ENCODE assay signal across 11 cellular contexts in the genomic region with DNA sequence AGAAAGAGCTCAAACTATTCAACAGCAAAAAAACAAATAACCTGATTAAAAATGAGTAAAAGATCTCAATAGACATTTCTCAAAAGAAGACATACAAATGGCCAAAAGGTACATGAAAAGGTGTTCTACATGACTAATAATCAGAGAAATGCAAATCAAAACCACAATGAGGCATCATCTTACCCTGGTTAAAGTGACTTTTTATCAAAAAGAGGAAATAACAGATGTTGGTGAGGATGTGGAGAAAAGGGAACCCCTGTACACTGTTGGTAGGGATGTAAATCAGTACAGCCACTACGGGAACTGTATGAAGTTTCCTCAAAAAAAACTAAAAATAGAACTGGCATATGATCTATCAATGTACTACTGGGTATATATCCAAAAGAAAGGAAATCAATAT.
A peak's percentile ranks its signal among the peaks of the same experiment; 100 is the strongest.
DNase-seq lines count a peak whose midpoint lies in the region; ATAC-seq lines count a peak whose summit lies in the region.
"Had no signal": no experiment of that assay in that cellular context is flagged by ENCODE, and none has a peak within 500 bp of the region (broad histone marks: within the 10 kb centered on the region; RNA-seq: fewer than 3 reads in every experiment).

No MANE protein-coding gene starts in this region.

- ATAC-seq in GM18870 (IDR thresholded peaks at IDR 0.05; ENCODE audit: unreplicated experiment) (peak; percentile 93), GM21825 (IDR thresholded peaks at IDR 0.05; ENCODE audit: unreplicated experiment) (peak; percentile 94), HG03460 (IDR thresholded peaks at IDR 0.05; ENCODE audit: unreplicated experiment) (peak; percentile 82)

- DNase-seq in germinal center (ENCODE audit: low spot score), result peak; percentile 36
- no peak for DNase-seq in activated CD8-positive, alpha-beta memory T cell treated with anti-CD3 and anti-CD28 coated beads, Interleukin-2, amount 50 U/mL, for 48 hours
- DNase-seq in NCI-H2171 (lab: John Stamatoyannopoulos, UW), result no peak
- DNase-seq in NCI-H2171 treated with DMSO at 0.1 percent for 48 hours (lab: John Stamatoyannopoulos, UW), result no peak
- DNase-seq in DMS53 (lab: John Stamatoyannopoulos, UW), result no peak
- DNase-seq: activated naive CD4-positive, alpha-beta T cell treated with anti-CD3 and anti-CD28 coated beads for 36 hours; NCI-H446 treated with DMSO at 0.1 percent for 48 hours; T1000 had no signal
